15 cellular contexts compared by ENCODE assay signal in the genomic region with DNA sequence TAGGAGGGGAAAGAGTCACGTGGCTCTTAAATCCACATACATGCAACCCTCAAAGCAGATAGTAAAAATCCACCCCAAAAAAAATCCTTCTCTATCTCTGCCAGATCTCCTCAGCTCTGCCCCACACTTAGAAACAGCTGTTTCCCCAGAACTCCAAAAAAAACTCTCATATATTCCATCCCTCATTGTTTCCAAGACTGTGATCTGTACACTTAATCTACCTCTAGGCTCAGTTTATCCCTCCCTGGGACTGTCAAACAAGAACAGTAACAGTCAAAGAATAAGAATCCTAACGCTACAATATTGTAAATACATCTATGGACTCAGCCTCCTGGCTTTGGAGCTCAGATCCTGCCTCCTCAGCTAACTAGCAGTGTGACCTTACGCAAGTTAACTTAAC. TPM values are rescaled to one million over a fixed set of nuclear protein-coding genes. Genes with fewer than 3 reads are reported as not detected.
A peak's percentile ranks its signal among the peaks of the same experiment; 100 is the strongest.
DNase-seq lines count a peak whose midpoint lies in the region; ATAC-seq and TF ChIP-seq lines count a peak whose summit lies in the region.
"Had no signal": no experiment of that assay in that cellular context is flagged by ENCODE, and none has a peak within 500 bp of the region (broad histone marks: within the 10 kb centered on the region; RNA-seq: fewer than 3 reads in every experiment).

No MANE protein-coding gene starts in this region.

- in situ Hi-C loops in GM23248 (cut with MboI) = no loop called here

- peak overlapping the region; percentile 36; the same call in 1 of the 2 replicates for H3K4me3 ChIP-seq in GM23248
- H3K4me3 ChIP-seq in adipocyte (ENCODE audit: low read length) = no peak overlapping the region
- no peak overlapping the region for H3K4me3 ChIP-seq in hepatocyte
- peak overlapping the region; percentile 2 for H3K4me3 ChIP-seq in skeletal muscle satellite cell (ENCODE audit: low read length)

- H3K27me3 ChIP-seq in GM23248 (replicated peaks; ENCODE audit: insufficient read depth) = no peaks in the 10 kb centered on the region
- H3K27me3 ChIP-seq in adipocyte (replicated peaks; ENCODE audit: control insufficient read depth, insufficient read depth, low read length) = no peaks in the 10 kb centered on the region
- no peaks in the 10 kb centered on the region for H3K27me3 ChIP-seq in hepatocyte
- no peaks in the 10 kb centered on the region for H3K27me3 ChIP-seq in skeletal muscle satellite cell (ENCODE audit: control insufficient read depth, insufficient read depth, low read length)

- H3K79me2 ChIP-seq in GM23248 (ENCODE audit: insufficient read depth) = peaks cover 79% of the 10 kb centered on the region
- peaks cover 62% of the 10 kb centered on the region for H3K79me2 ChIP-seq in hepatocyte

- DNase-seq in GM23248 = peak; percentile 35
- DNase-seq in adipocyte (ENCODE audit: low read depth) = peak; percentile 63
- DNase-seq in hepatocyte (ENCODE audit: low spot score) = no peak
- no peak for DNase-seq in activated CD4-positive, alpha-beta T cell treated with anti-CD3 and anti-CD28 coated beads, Interleukin-2, amount 10 ng/mL, durations not matched to agents 7 days and 5 days
- no peak for DNase-seq in OCI-M1 (lab: John Stamatoyannopoulos, UW)
- DNase-seq in NCI-H2171 treated with DMSO at 0.1 percent for 48 hours (lab: John Stamatoyannopoulos, UW) = no peak
- DNase-seq: activated CD8-positive, alpha-beta memory T cell treated with anti-CD3 and anti-CD28 coated beads, Interleukin-2, amount 50 U/mL, for 4 hours; activated naive CD4-positive, alpha-beta T cell treated with anti-CD3 and anti-CD28 coated beads, Interleukin-2, amount 10 ng/mL, durations not matched to agents 7 days and 5 days; DMS 273 treated with DMSO at 0.1 percent for 48 hours; NCI-H2029 treated with DMSO at 0.1 percent for 48 hours; NCI-H526 treated with DMSO at 0.1 percent for 48 hours; RPMI8226 had no signal

- H2AFZ ChIP-seq in GM23248 = no peak overlapping the region
- no peak overlapping the region for H2AFZ ChIP-seq in hepatocyte

- no peak for ATAC-seq in HG03378 (IDR thresholded peaks at IDR 0.05; ENCODE audit: unreplicated experiment)

- H3K4me3 Mint-ChIP-seq in activated CD4-positive, alpha-beta T cell treated with anti-CD3 and anti-CD28 coated beads, Interleukin-2, amount 10 ng/mL, durations not matched to agents 7 days and 5 days = no peak overlapping the region
- H3K4me3 Mint-ChIP-seq: activated naive CD4-positive, alpha-beta T cell treated with anti-CD3 and anti-CD28 coated beads, Interleukin-2, amount 10 ng/mL, durations not matched to agents 7 days and 5 days had no signal

- no peaks in the 10 kb centered on the region for H3K9me2 ChIP-seq in GM23248 (ENCODE audit: insufficient read depth)
- H3K9me2 ChIP-seq in hepatocyte (replicated peaks; ENCODE audit: insufficient read depth) = no peaks in the 10 kb centered on the region

- H3K9ac ChIP-seq in GM23248 (peak overlapping the region; percentile 65), adipocyte (ENCODE audit: low read length) (no peak overlapping the region), skeletal muscle satellite cell (ENCODE audit: low read depth, low read length) (peak overlapping the region; percentile 14)

- H4K20me1 ChIP-seq in GM23248 (ENCODE audit: insufficient read depth) (no peaks in the 10 kb centered on the region), hepatocyte (ENCODE audit: insufficient read depth, poor library complexity, severe bottlenecking) (no peaks in the 10 kb centered on the region)

- H3K9me3 Mint-ChIP-seq in activated CD4-positive, alpha-beta T cell treated with anti-CD3 and anti-CD28 coated beads, Interleukin-2, amount 10 ng/mL, durations not matched to agents 7 days and 5 days = no peaks in the 10 kb centered on the region
- H3K9me3 Mint-ChIP-seq: activated naive CD4-positive, alpha-beta T cell treated with anti-CD3 and anti-CD28 coated beads, Interleukin-2, amount 10 ng/mL, durations not matched to agents 7 days and 5 days had no signal

- H3K4me2 ChIP-seq in GM23248 (ENCODE audit: unreplicated experiment) (peak overlapping the region; percentile 2), hepatocyte (no peak overlapping the region), skeletal muscle satellite cell (ENCODE audit: low read length) (peak overlapping the region; percentile 60)

- H3K27ac ChIP-seq in GM23248 (peak overlapping the region; percentile 85), hepatocyte (peak overlapping the region; percentile 63)

- no peak overlapping the region for H3K27ac Mint-ChIP-seq in activated CD4-positive, alpha-beta T cell treated with anti-CD3 and anti-CD28 coated beads, Interleukin-2, amount 10 ng/mL, durations not matched to agents 7 days and 5 days
- H3K27ac Mint-ChIP-seq: activated naive CD4-positive, alpha-beta T cell treated with anti-CD3 and anti-CD28 coated beads, Interleukin-2, amount 10 ng/mL, durations not matched to agents 7 days and 5 days; B cell had no signal

- peaks cover 54% of the 10 kb centered on the region for H3K27me3 Mint-ChIP-seq in activated CD4-positive, alpha-beta T cell treated with anti-CD3 and anti-CD28 coated beads, Interleukin-2, amount 10 ng/mL, durations not matched to agents 7 days and 5 days

- H3F3A ChIP-seq in GM23248 (ENCODE audit: insufficient read depth) = peaks cover 61% of the 10 kb centered on the region

- no peaks in the 10 kb centered on the region for H3K36me3 Mint-ChIP-seq in activated CD4-positive, alpha-beta T cell treated with anti-CD3 and anti-CD28 coated beads, Interleukin-2, amount 10 ng/mL, durations not matched to agents 7 days and 5 days (ENCODE audit: low read depth)
- H3K36me3 Mint-ChIP-seq: activated naive CD4-positive, alpha-beta T cell treated with anti-CD3 and anti-CD28 coated beads, Interleukin-2, amount 10 ng/mL, durations not matched to agents 7 days and 5 days had no signal

- 57 to 65% methylated on average over 3 of the region's 3 CpGs for WGBS in GM23248 (ENCODE audit: low coverage in 1 of 2, low lambda C conversion rate in 2 of 2, missing lambda C conversion rate in 2 of 2), 2 experiments
- WGBS in hepatocyte (ENCODE audit: low lambda C conversion rate, missing lambda C conversion rate) = 65% methylated on average over 3 of the region's 3 CpGs

- no peaks in the 10 kb centered on the region for H3K36me3 ChIP-seq in GM23248 (ENCODE audit: low read depth)
- no peaks in the 10 kb centered on the region for H3K36me3 ChIP-seq in adipocyte (ENCODE audit: control insufficient read depth, insufficient read depth, low read length, severe bottlenecking)
- no peaks in the 10 kb centered on the region for H3K36me3 ChIP-seq in hepatocyte (replicated peaks; ENCODE audit: insufficient read depth, low read depth)
- H3K36me3 ChIP-seq in skeletal muscle satellite cell (ENCODE audit: insufficient read depth, low read length) = no peaks in the 10 kb centered on the region

- H3K4me1 Mint-ChIP-seq in activated CD4-positive, alpha-beta T cell treated with anti-CD3 and anti-CD28 coated beads, Interleukin-2, amount 10 ng/mL, durations not matched to agents 7 days and 5 days = peaks cover 26% of the 10 kb centered on the region

- H3K4me1 ChIP-seq in GM23248 (ENCODE audit: insufficient read depth) (peaks cover 52% of the 10 kb centered on the region), adipocyte (ENCODE audit: control insufficient read depth, insufficient read depth, low read length) (peaks cover 50% of the 10 kb centered on the region), hepatocyte (ENCODE audit: insufficient read depth) (peaks cover 53% of the 10 kb centered on the region), skeletal muscle satellite cell (ENCODE audit: control insufficient read depth, insufficient read depth, low read length) (peaks cover 77% of the 10 kb centered on the region)

- no peaks in the 10 kb centered on the region for H3K9me3 ChIP-seq in GM23248 (ENCODE audit: low read depth)
- H3K9me3 ChIP-seq in adipocyte (ENCODE audit: control insufficient read depth, low read length) = no peaks in the 10 kb centered on the region
- H3K9me3 ChIP-seq in hepatocyte (ENCODE audit: low read depth) = no peaks in the 10 kb centered on the region
- no peaks in the 10 kb centered on the region for H3K9me3 ChIP-seq in skeletal muscle satellite cell (replicated peaks; ENCODE audit: low read length)

- TF ChIP-seq CTCF in hepatocyte (IDR thresholded peaks at IDR 0.05; ENCODE audit: poor library complexity) = no peak

- CTCF ChIA-PET in activated CD4-positive, alpha-beta T cell treated with anti-CD3 and anti-CD28 coated beads, Interleukin-2, amount 10 ng/mL, durations not matched to agents 7 days and 5 days (lab: Charles Lee) = interaction anchor here (0.7 to 1.4 kb wide), 6 partner anchors 10 to 83 kb away, joined by 3 to 4 read pairs (median 3); partner anchors contain the start of gene CUEDC1

- POLR2A ChIA-PET in activated CD4-positive, alpha-beta T cell treated with anti-CD3 and anti-CD28 coated beads, Interleukin-2, amount 10 ng/mL, durations not matched to agents 7 days and 5 days (lab: Charles Lee) = no interaction called here

RNA-seq across cellular contexts. Expression of gene CUEDC1, which starts 11.6 kb away (rescaled TPM):
- 11.1 and 18.8 TPM in 2 replicates for total RNA-seq in GM23248 (2014; rRNA removed; shearing (Covaris generic))
- polyA plus RNA-seq in GM23248 (2016; fragmentation: Nextera tagmentation; extraction: Ambion mirVana) (13.6 and 15.5 TPM in 2 replicates), hepatocyte (23.3 and 27.4 TPM in 2 replicates)
- total RNA-seq in hepatocyte = 9.3 and 11.6 TPM in 2 replicates
- 9.4 and 15.7 TPM in 2 replicates for total RNA-seq in skeletal muscle satellite cell (2012; rRNA removed)
- total RNA-seq in activated CD4-positive, alpha-beta T cell treated with anti-CD3 and anti-CD28 coated beads, Interleukin-2, amount 10 ng/mL, durations not matched to agents 7 days and 5 days = under 1 TPM in 1 of 2 experiments, not detected in 1; 0.47 TPM
- total RNA-seq: B cell had no signal

RNA-seq across cellular contexts. Expression of gene VEZF1, which starts 44.4 kb away (rescaled TPM):
- 45.5 and 51.9 TPM in 2 replicates for total RNA-seq in GM23248 (2014; rRNA removed; shearing (Covaris generic))
- polyA plus RNA-seq in GM23248 (2016; fragmentation: Nextera tagmentation; extraction: Ambion mirVana) (30.5 and 32.2 TPM in 2 replicates), hepatocyte (19.1 and 20.9 TPM in 2 replicates)
- total RNA-seq in hepatocyte = 56.0 and 57.3 TPM in 2 replicates
- 24.6 and 24.9 TPM in 2 replicates for total RNA-seq in skeletal muscle satellite cell (2012; rRNA removed)
- 10 to 100 TPM; 46.7 to 52.0 TPM for total RNA-seq in activated CD4-positive, alpha-beta T cell treated with anti-CD3 and anti-CD28 coated beads, Interleukin-2, amount 10 ng/mL, durations not matched to agents 7 days and 5 days

Comparison
In these comparisons a context has a peak if more than half of its experiments do, and no peak if none do; other contexts are left out.
1. DNase-seq: peak in GM23248 (single experiment) and adipocyte (single experiment); none in hepatocyte (single experiment), activated CD4-positive, alpha-beta T cell treated with anti-CD3 and anti-CD28 coated beads, Interleukin-2, amount 10 ng/mL, durations not matched to agents 7 days and 5 days (single experiment), OCI-M1 (single experiment) and NCI-H2171 treated with DMSO at 0.1 percent for 48 hours (single experiment).
2. H3K4me3 ChIP-seq: peak in GM23248 (single experiment) and skeletal muscle satellite cell (single experiment); none in adipocyte (single experiment) and hepatocyte (single experiment).